ENCODE assay signal across 19 cellular contexts in genomic region chr22:38295863-38296262, GRCh38.
"Had no signal": no experiment of that assay in that cellular context is flagged by ENCODE, and none has a peak within 500 bp of the region (broad histone marks: within the 10 kb centered on the region; RNA-seq: fewer than 3 reads in every experiment).

No MANE protein-coding gene starts in this region.

- H3K4me1 Mint-ChIP-seq: activated CD4-positive, alpha-beta memory T cell treated with anti-CD3 and anti-CD28 coated beads, Interleukin-2, amount 10 ng/mL, durations not matched to agents 7 days and 5 days; activated CD4-positive, alpha-beta T cell treated with anti-CD3 and anti-CD28 coated beads for 36 hours; activated naive CD8-positive, alpha-beta T cell treated with anti-CD3 and anti-CD28 coated beads, Interleukin-2, amount 50 U/mL, for 24 hours; T-cell had no signal

- H3K9me3 Mint-ChIP-seq: activated CD4-positive, alpha-beta memory T cell treated with anti-CD3 and anti-CD28 coated beads, Interleukin-2, amount 10 ng/mL, durations not matched to agents 7 days and 5 days; activated naive CD8-positive, alpha-beta T cell treated with anti-CD3 and anti-CD28 coated beads, Interleukin-2, amount 50 U/mL, for 24 hours; naive thymus-derived CD8-positive, alpha-beta T cell; T-cell had no signal

- DNase-seq: activated CD4-positive, alpha-beta memory T cell treated with anti-CD3 and anti-CD28 coated beads, Interleukin-2, amount 10 ng/mL, durations not matched to agents 7 days and 5 days; activated CD4-positive, alpha-beta T cell treated with anti-CD3 and anti-CD28 coated beads for 36 hours; activated gamma-delta T cell; activated naive CD8-positive, alpha-beta T cell treated with anti-CD3 and anti-CD28 coated beads, Interleukin-2, amount 50 U/mL, for 24 hours; activated T-cell treated with anti-CD3 and anti-CD28 coated beads, Interleukin-2, amount 50 U/mL, for 48 hours; caudate nucleus; cortex of kidney; effector memory CD4-positive, alpha-beta T cell; left cardiac atrium; naive thymus-derived CD8-positive, alpha-beta T cell; nucleus accumbens; sigmoid colon; stimulated activated CD4-positive, alpha-beta T cell treated with anti-CD3 and anti-CD28 coated beads, Interleukin-12 subunit alpha, Interleukin-12 subunit beta, amount 100 ng/mL, for 4 hours; stimulated activated CD4-positive, alpha-beta T cell treated with anti-CD3 and anti-CD28 coated beads, Interleukin-2, amount 100 ng/mL, for 48 hours; stimulated activated naive CD8-positive, alpha-beta T cell treated with anti-CD3 and anti-CD28 coated beads, Interleukin-15, Interleukin-2, amounts not matched to agents 100 U/mL and 50 U/mL, for 24 hours; T-cell; testis had no signal

- H3K9me3 ChIP-seq: sigmoid colon, testis had no signal

- ATAC-seq: activated CD4-positive, alpha-beta T cell treated with anti-CD3 and anti-CD28 coated beads for 36 hours; activated naive CD8-positive, alpha-beta T cell treated with anti-CD3 and anti-CD28 coated beads, Interleukin-2, amount 50 U/mL, for 24 hours; naive thymus-derived CD8-positive, alpha-beta T cell; stimulated activated naive CD8-positive, alpha-beta T cell treated with anti-CD3 and anti-CD28 coated beads, Interleukin-15, Interleukin-2, amounts not matched to agents 100 U/mL and 50 U/mL, for 24 hours; T-cell had no signal

- H3K4me3 ChIP-seq: lung, sigmoid colon, testis had no signal

- H3K4me1 ChIP-seq: testis had no signal

- H3K4me3 Mint-ChIP-seq: activated CD4-positive, alpha-beta memory T cell treated with anti-CD3 and anti-CD28 coated beads, Interleukin-2, amount 10 ng/mL, durations not matched to agents 7 days and 5 days; activated CD4-positive, alpha-beta T cell treated with anti-CD3 and anti-CD28 coated beads for 36 hours; activated naive CD8-positive, alpha-beta T cell treated with anti-CD3 and anti-CD28 coated beads, Interleukin-2, amount 50 U/mL, for 24 hours; naive thymus-derived CD8-positive, alpha-beta T cell; T-cell had no signal

- H3K27ac ChIP-seq: testis, VCaP had no signal

- H3K27me3 Mint-ChIP-seq: activated CD4-positive, alpha-beta memory T cell treated with anti-CD3 and anti-CD28 coated beads, Interleukin-2, amount 10 ng/mL, durations not matched to agents 7 days and 5 days; activated CD4-positive, alpha-beta T cell treated with anti-CD3 and anti-CD28 coated beads for 36 hours; activated naive CD8-positive, alpha-beta T cell treated with anti-CD3 and anti-CD28 coated beads, Interleukin-2, amount 50 U/mL, for 24 hours; naive thymus-derived CD8-positive, alpha-beta T cell; T-cell had no signal

- H3K27ac Mint-ChIP-seq: activated CD4-positive, alpha-beta memory T cell treated with anti-CD3 and anti-CD28 coated beads, Interleukin-2, amount 10 ng/mL, durations not matched to agents 7 days and 5 days; activated CD4-positive, alpha-beta T cell treated with anti-CD3 and anti-CD28 coated beads for 36 hours; activated naive CD8-positive, alpha-beta T cell treated with anti-CD3 and anti-CD28 coated beads, Interleukin-2, amount 50 U/mL, for 24 hours; T-cell had no signal

- H3K27me3 ChIP-seq: sigmoid colon, testis had no signal
